22 cellular contexts compared by ENCODE assay signal in genomic region chr10:57018452-57018851, GRCh38.
DNase-seq lines count a peak whose midpoint lies in the region; ATAC-seq, FAIRE-seq and TF ChIP-seq lines count a peak whose summit lies in the region.
"Had no signal": no experiment of that assay in that cellular context is flagged by ENCODE, and none has a peak within 500 bp of the region (broad histone marks: within the 10 kb centered on the region; RNA-seq: fewer than 3 reads in every experiment).

No MANE protein-coding gene starts in this region.

- H4K8ac ChIP-seq in H1 (ENCODE audit: extremely low read depth, insufficient read depth, low read length) = no peak overlapping the region

- H3K23me2 ChIP-seq in H1 (ENCODE audit: low read depth, low read length) = no peaks in the 10 kb centered on the region

- H4K20me1 ChIP-seq in H1 (replicated peaks in 1 of 2; ENCODE audit: control insufficient read depth in 1 of 2, insufficient read depth in 2 of 2, low read length in 2 of 2) = no peaks in the 10 kb centered on the region

- H2BK20ac ChIP-seq in H1 (ENCODE audit: low read length) = no peak overlapping the region

- peak overlapping the region; percentile 90; the same call in 1 of the 2 replicates for H2AFZ ChIP-seq in H1 (ENCODE audit: low read length)

- H3K56ac ChIP-seq in H1 (replicated peaks; ENCODE audit: insufficient read length, low read depth, low read length) = no peak overlapping the region

- DNase-seq in ELF-1 (ENCODE audit: low read depth, low spot score) (peak; percentile 14), H1 (ENCODE audit: low read depth in 1 of 2, low spot score in 2 of 2) (no peak), inferior parietal cortex (ENCODE audit: extremely low spot score) (no peak), tibial artery (no peak)
- DNase-seq: CD8-positive, alpha-beta memory T cell; GOT3; KBM-7; NCI-H1105; NCI-H1694 treated with DMSO at 0.1 percent for 48 hours; NCI-H2081 treated with DMSO at 0.1 percent for 48 hours; NCI-H2171 treated with DMSO at 0.1 percent for 48 hours; NCI-H446; NCI-H526; PC-3; Right ventricle myocardium superior had no signal

- H4K5ac ChIP-seq in H1 (ENCODE audit: insufficient read length, low read depth, low read length) = peak overlapping the region; percentile 25

- H3K4me3 ChIP-seq in HUES6 (ENCODE audit: low read depth, low read length) (no peak overlapping the region), H1 (ENCODE audit: extremely low read depth in 1 of 4, insufficient read depth in 2 of 4, low read depth in 3 of 4, low read length in 4 of 4) (peak overlapping the region in 1 of 4 experiments; percentile 23; a peak in 1 of 8 replicates), iPS-20b (ENCODE audit: low read length) (peak overlapping the region; percentile 20; the same call in 1 of the 2 replicates), tibial artery (no peak overlapping the region)
- H3K4me3 ChIP-seq: SK-N-MC had no signal

- H3K27me3 ChIP-seq in HUES6 (ENCODE audit: control insufficient read depth, insufficient read depth, low read length) (no peaks in the 10 kb centered on the region), H1 (replicated peaks in 1 of 4; ENCODE audit: control insufficient read depth in 3 of 4, extremely low read depth in 1 of 4, insufficient read depth in 3 of 4, low read length in 3 of 4) (no peaks in the 10 kb centered on the region), iPS-20b (ENCODE audit: insufficient read depth, low read length) (no peaks in the 10 kb centered on the region), tibial artery (no peaks in the 10 kb centered on the region)

- no peak overlapping the region for H3K23ac ChIP-seq in H1 (ENCODE audit: insufficient read length)

- H3K36me3 ChIP-seq in HUES6 (ENCODE audit: control insufficient read depth, insufficient read depth, low read length) (no peaks in the 10 kb centered on the region), H1 (ENCODE audit: control insufficient read depth in 2 of 4, insufficient read depth in 4 of 4, low read length in 3 of 4) (peaks cover 0 to 4% (median 0%) of the 10 kb centered on the region in 4 experiments; a peak in 1 of 8 replicates), iPS-20b (ENCODE audit: insufficient read depth, low read depth, low read length) (no peaks in the 10 kb centered on the region), tibial artery (no peaks in the 10 kb centered on the region)

- H2BK120ac ChIP-seq in H1 (replicated peaks; ENCODE audit: low read depth, low read length) = no peak overlapping the region

- H2AK5ac ChIP-seq in H1 (ENCODE audit: low read depth, low read length) = no peak overlapping the region

- H3K79me1 ChIP-seq in H1 (ENCODE audit: low read depth, low read length) = no peaks in the 10 kb centered on the region

- H3K27ac ChIP-seq in HUES6 (ENCODE audit: low read depth, low read length) (peak overlapping the region; percentile 34), H1 (ENCODE audit: low read depth, low read length) (no peak overlapping the region), iPS-20b (ENCODE audit: low read length) (no peak overlapping the region), tibial artery (no peak overlapping the region)
- H3K27ac ChIP-seq: C4-2B, SK-N-MC had no signal

- no peak overlapping the region for H3K4ac ChIP-seq in H1 (replicated peaks; ENCODE audit: insufficient read length, low read depth, low read length)

- H2BK5ac ChIP-seq in H1 (ENCODE audit: low read depth, low read length) = no peak overlapping the region

- POLR2A ChIA-PET in H1 (lab: Charles Lee; ENCODE audit: partially characterized antibody) = interaction anchor here (1.1 kb wide), 1 partner anchor 19 kb away, joined by 3 read pairs; no protein-coding TSS in a partner anchor

- H4K91ac ChIP-seq in H1 (replicated peaks; ENCODE audit: insufficient read length, low read length) = no peak overlapping the region

- no peak for TF ChIP-seq CTCF in H1 (IDR thresholded peaks at IDR 0.05; ENCODE audit: control extremely low read depth in 1 of 3, insufficient read depth in 1 of 3, low read depth in 1 of 3, low read length in 3 of 3)
- TF ChIP-seq CTCF in tibial artery (IDR thresholded peaks at IDR 0.05) = no peak

- 29% methylated on average over 1 of the region's 1 CpG; no CpG with 5 or more reads in 1 of the 2 experiments for WGBS in H1 (ENCODE audit: extremely low coverage in 1 of 2, insufficient coverage in 1 of 2, insufficient read length in 1 of 2, insufficient replicate concordance in 2 of 2, low coverage in 1 of 2, low lambda C conversion rate in 2 of 2, missing lambda C conversion rate in 1 of 2), 2 experiments

- no peak overlapping the region for H2BK15ac ChIP-seq in H1 (ENCODE audit: low read length)

- ATAC-seq in GM19324 (IDR thresholded peaks at IDR 0.05; ENCODE audit: low FRiP score, unreplicated experiment) (no peak), GM21360 (IDR thresholded peaks at IDR 0.05; ENCODE audit: unreplicated experiment) (no peak)
- ATAC-seq: HepG2, PC-3 had no signal

- peak overlapping the region in 1 of 2 experiments; percentile 13; a peak in 1 of 4 replicates for H3K4me2 ChIP-seq in H1 (ENCODE audit: insufficient read depth in 1 of 2, low read depth in 2 of 2, low read length in 2 of 2)

- no peak for TF ChIP-seq EP300 in H1 (IDR thresholded peaks at IDR 0.05; ENCODE audit: borderline replicate concordance in 1 of 2, low read depth in 2 of 2, low read length in 2 of 2)

- H3K9ac ChIP-seq in HUES6 (ENCODE audit: low read length) (no peak overlapping the region), H1 (replicated peaks in 1 of 4; ENCODE audit: extremely low read depth in 1 of 4, low read depth in 3 of 4, low read length in 3 of 4) (no peak overlapping the region), iPS-20b (ENCODE audit: low read depth, low read length) (peak overlapping the region; percentile 21; the same call in 1 of the 2 replicates)

- no peak for TF ChIP-seq POLR2A in H1 (IDR thresholded peaks at IDR 0.05; ENCODE audit: control extremely low read depth in 1 of 2, low read depth in 2 of 2, low read length in 2 of 2)

- H3K79me2 ChIP-seq in H1 (ENCODE audit: control insufficient read depth in 1 of 2, insufficient read depth in 2 of 2, low read length in 2 of 2) = no peaks in the 10 kb centered on the region

- intact Hi-C loops in tibial artery (cut with DNase I; ENCODE audit: low total_unique reads) = no loop called here

- TF ChIP-seq RAD21 in H1 (IDR thresholded peaks at IDR 0.05 in 1 of 2, conservative IDR thresholded peaks at IDR 0.05 in 1 of 2; ENCODE audit: low read depth in 2 of 2, low read length in 2 of 2) = no peak

- H3K9me3 ChIP-seq in HUES6 (ENCODE audit: control insufficient read depth, insufficient read depth, low read depth, low read length) (peaks cover 6% of the 10 kb centered on the region), H1 (ENCODE audit: insufficient read depth in 2 of 2, low read depth in 1 of 2, low read length in 1 of 2) (peaks cover 0 to 4% of the 10 kb centered on the region in 2 experiments; a peak in 1 of 4 replicates), iPS-20b (ENCODE audit: insufficient read depth, low read depth, low read length) (no peaks in the 10 kb centered on the region), tibial artery (no peaks in the 10 kb centered on the region)

- no peak overlapping the region for H3K18ac ChIP-seq in H1 (ENCODE audit: extremely low read depth, low read length)

- H3K14ac ChIP-seq in H1 (ENCODE audit: insufficient read length) = no peak overlapping the region

- H3K4me1 ChIP-seq in HUES6 (ENCODE audit: control insufficient read depth, insufficient read depth, low read length) = peaks cover 19% of the 10 kb centered on the region
- peaks cover 0 to 4% (median 0%) of the 10 kb centered on the region in 4 experiments; a peak in 1 of 7 replicates for H3K4me1 ChIP-seq in H1 (replicated peaks in 1 of 4; ENCODE audit: control insufficient read depth in 3 of 4, insufficient read depth in 4 of 4, low read length in 3 of 4)
- peaks cover 16% of the 10 kb centered on the region for H3K4me1 ChIP-seq in iPS-20b (ENCODE audit: insufficient read depth, low read length)
- H3K4me1 ChIP-seq in tibial artery = no peaks in the 10 kb centered on the region

- CTCF ChIA-PET in H1 (lab: Charles Lee; ENCODE audit: partially characterized antibody) = no interaction called here

- FAIRE-seq in H1 (lab: Jason Lieb, UNC) = peak; percentile 24
- FAIRE-seq: HepG2 had no signal

- H2BK12ac ChIP-seq in H1 (ENCODE audit: low read depth, low read length) = no peak overlapping the region

TF ChIP-seq in H1, 55 proteins besides CTCF, POLR2A, EP300 and RAD21 (continues in another document):
- TF ChIP-seq SAP30 (IDR thresholded peaks at IDR 0.05; ENCODE audit: insufficient read depth, insufficient replicate concordance, low read length) (no peak), SUZ12 (IDR thresholded peaks at IDR 0.05; ENCODE audit: low read length) (no peak)
